In genomic region chr7:37304926-37305325, GRCh38 we compare ENCODE assay signal across 24 cellular contexts.
A peak's percentile ranks its signal among the peaks of the same experiment; 100 is the strongest.
DNase-seq lines count a peak whose midpoint lies in the region; ATAC-seq and TF ChIP-seq lines count a peak whose summit lies in the region.
"Had no signal": no experiment of that assay in that cellular context is flagged by ENCODE, and none has a peak within 500 bp of the region (broad histone marks: within the 10 kb centered on the region; RNA-seq: fewer than 3 reads in every experiment).

No MANE protein-coding gene starts in this region.

- H3K36me3 Mint-ChIP-seq in WTC11 = peaks cover 2% of the 10 kb centered on the region

- POLR2A ChIA-PET in SK-N-SH (lab: Yijun Ruan, JAX) = no interaction called here
- POLR2A ChIA-PET in WTC11 (lab: Charles Lee) = no interaction called here

- DNase-seq in SK-N-SH = no peak
- DNase-seq in astrocyte of the hippocampus (ENCODE audit: low read depth, low spot score) = peak; percentile 30
- DNase-seq in mesenchymal stem cell = no peak
- no peak for DNase-seq in tibial artery
- no peak for DNase-seq in gastrocnemius medialis
- DNase-seq in WTC11 (ENCODE audit: low spot score) = no peak
- DNase-seq in NCI-H748 treated with DMSO at 0.1 percent for 48 hours (lab: John Stamatoyannopoulos, UW) = no peak
- DNase-seq: ACHN; CD4-positive, alpha-beta T cell; DMS53; HCEC 1CT; IMR-90; NCI-H1092 treated with DMSO at 0.1 percent for 48 hours; NCI-H1436; NCI-H2171 treated with DMSO at 0.1 percent for 48 hours; NCI-H345; NCI-H524; NCI-H82; NK-92 treated with Interleukin-12 subunit alpha and Interleukin-12 subunit beta, amount 100 ng/mL, for 24 hours; PC-3; SJCRH30 had no signal

- H2AK5ac ChIP-seq in mesenchymal stem cell (ENCODE audit: low read length, severe bottlenecking) = no peak overlapping the region

- H3K4me3 ChIP-seq in SK-N-SH (ENCODE audit: low read depth in 2 of 2, low read length in 1 of 2) (no peak overlapping the region), mesenchymal stem cell (ENCODE audit: insufficient read depth in 1 of 2, low read depth in 1 of 2, low read length in 2 of 2) (no peak overlapping the region), tibial artery (peak overlapping the region; percentile 3 to 5), gastrocnemius medialis (no peak overlapping the region)
- H3K4me3 ChIP-seq: SJCRH30 had no signal

- H3K18ac ChIP-seq in mesenchymal stem cell (ENCODE audit: low read depth in 1 of 2, low read length in 2 of 2) = no peak overlapping the region

- no peaks in the 10 kb centered on the region for H3K79me2 ChIP-seq in SK-N-SH (ENCODE audit: insufficient read depth)

- ATAC-seq in SK-N-SH treated with all-trans-retinoic acid at 6 μM for 48 hours (no peak), gastrocnemius medialis (no peak), WTC11 (no peak)
- ATAC-seq: PC-3 had no signal

- peaks cover 20% of the 10 kb centered on the region for H3K4me1 Mint-ChIP-seq in WTC11

- TF ChIP-seq CTCF in SK-N-SH (IDR thresholded peaks at IDR 0.05) = no peak
- no peak for TF ChIP-seq CTCF in tibial artery (IDR thresholded peaks at IDR 0.05)
- TF ChIP-seq CTCF in gastrocnemius medialis (IDR thresholded peaks at IDR 0.05 in 4 of 5, conservative IDR thresholded peaks at IDR 0.05 in 1 of 5) = no peak
- TF ChIP-seq CTCF in WTC11 (IDR thresholded peaks at IDR 0.05) = no peak

- no peak overlapping the region for H2BK5ac ChIP-seq in mesenchymal stem cell (ENCODE audit: low read depth, low read length, poor library complexity, severe bottlenecking)

- no peaks in the 10 kb centered on the region for H3K9me2 ChIP-seq in SK-N-SH

- WGBS in SK-N-SH (ENCODE audit: low lambda C conversion rate) = 22% methylated on average over 3 of the region's 3 CpGs
- 75% methylated on average over 3 of the region's 3 CpGs for WGBS in mesenchymal stem cell

- H3K14ac ChIP-seq in mesenchymal stem cell (ENCODE audit: low read length in 2 of 2) = no peak overlapping the region

- TF ChIP-seq RAD21 in SK-N-SH (IDR thresholded peaks at IDR 0.05; ENCODE audit: low read length) = no peak

- H3K27ac Mint-ChIP-seq in WTC11 = no peak overlapping the region
- H3K27ac Mint-ChIP-seq: CD4-positive, alpha-beta T cell had no signal

- H3K4ac ChIP-seq in mesenchymal stem cell (ENCODE audit: low read depth in 1 of 2, low read length in 2 of 2) = no peak overlapping the region

- H2AFZ ChIP-seq in SK-N-SH (ENCODE audit: low read depth) = no peak overlapping the region
- H2AFZ ChIP-seq in mesenchymal stem cell (ENCODE audit: low read depth, low read length) = no peak overlapping the region

- no peak overlapping the region for H2BK120ac ChIP-seq in mesenchymal stem cell (ENCODE audit: low read depth, low read length)

- H3K4me2 ChIP-seq in SK-N-SH (no peak overlapping the region), mesenchymal stem cell (ENCODE audit: low read length, poor library complexity, severe bottlenecking) (no peak overlapping the region)
- H3K4me2 ChIP-seq: KMS-11 had no signal

- H3K4me3 Mint-ChIP-seq in WTC11 = no peak overlapping the region
- H3K4me3 Mint-ChIP-seq: CD4-positive, alpha-beta T cell had no signal

- H3K36me3 ChIP-seq in SK-N-SH (replicated peaks in 1 of 2; ENCODE audit: control insufficient read depth in 1 of 2, insufficient read depth in 2 of 2, low read length in 1 of 2) (no peaks in the 10 kb centered on the region), mesenchymal stem cell (ENCODE audit: control insufficient read depth in 1 of 2, insufficient read depth in 2 of 2, low read depth in 1 of 2, low read length in 2 of 2) (no peaks in the 10 kb centered on the region), tibial artery (peaks cover 0 to 7% (median 0%) of the 10 kb centered on the region in 3 donors), gastrocnemius medialis (no peaks in the 10 kb centered on the region)

- H4K91ac ChIP-seq in mesenchymal stem cell (ENCODE audit: low read length) = no peak overlapping the region

- H3K79me1 ChIP-seq in mesenchymal stem cell (replicated peaks; ENCODE audit: low read length, poor library complexity, severe bottlenecking) = no peaks in the 10 kb centered on the region

- no peak overlapping the region for H4K8ac ChIP-seq in mesenchymal stem cell (ENCODE audit: low read length)

- H3K9ac ChIP-seq in SK-N-SH (no peak overlapping the region), mesenchymal stem cell (ENCODE audit: low read length) (peak overlapping the region; percentile 37)
- H3K9ac ChIP-seq: KMS-11 had no signal

- H3K9me3 Mint-ChIP-seq in WTC11 = 0 out of 2 replicates have a peak, but pooled peaks cover 4% of the 10 kb centered on the region
- H3K9me3 Mint-ChIP-seq: CD4-positive, alpha-beta T cell had no signal

- H3K4me1 ChIP-seq in SK-N-SH (ENCODE audit: control insufficient read depth in 1 of 2, insufficient read depth in 2 of 2, low read depth in 1 of 2, low read length in 1 of 2) (peaks cover 0 to 5% of the 10 kb centered on the region in 2 experiments; a peak in 2 of 4 replicates), mesenchymal stem cell (ENCODE audit: control insufficient read depth, insufficient read depth, low read depth, low read length) (no peaks in the 10 kb centered on the region), tibial artery (peaks cover 0 to 17% (median 3%) of the 10 kb centered on the region in 4 donors), gastrocnemius medialis (no peaks in the 10 kb centered on the region)
- H3K4me1 ChIP-seq: SJCRH30 had no signal

- no peak for TF ChIP-seq EP300 in SK-N-SH (IDR thresholded peaks at IDR 0.05; ENCODE audit: borderline replicate concordance in 1 of 2, low read depth in 1 of 2, low read length in 1 of 2)

- H3K9me3 ChIP-seq in SK-N-SH = peaks cover 3% of the 10 kb centered on the region; the same call in 1 of the 2 replicates
- H3K9me3 ChIP-seq in mesenchymal stem cell (ENCODE audit: control insufficient read depth, low read length) = no peaks in the 10 kb centered on the region
- H3K9me3 ChIP-seq in tibial artery = no peaks in the 10 kb centered on the region
- H3K9me3 ChIP-seq in gastrocnemius medialis = no peaks in the 10 kb centered on the region

- H2BK15ac ChIP-seq in mesenchymal stem cell (ENCODE audit: low read depth, poor library complexity, severe bottlenecking) = no peak overlapping the region

- H3K27ac ChIP-seq in SK-N-SH (ENCODE audit: low read depth in 2 of 2, low read length in 1 of 2) (peak overlapping the region in 1 of 2 experiments; percentile 7; a peak in 1 of 4 replicates), mesenchymal stem cell (ENCODE audit: low read length, poor library complexity, severe bottlenecking) (no peak overlapping the region), tibial artery (peak overlapping the region in 1 of 2 donors; percentile 15), gastrocnemius medialis (no peak overlapping the region)
- H3K27ac ChIP-seq: 22Rv1, KMS-11, SJCRH30 had no signal

- no peak for TF ChIP-seq POLR2A in gastrocnemius medialis (IDR thresholded peaks at IDR 0.05)

- H3K23ac ChIP-seq in mesenchymal stem cell (ENCODE audit: low read length in 2 of 2) = no peak overlapping the region

- CTCF ChIA-PET in SK-N-SH (lab: Yijun Ruan, JAX) = interaction anchor here (2.3 kb wide), 1 partner anchor 11 kb away, joined by 6 read pairs; no protein-coding TSS in a partner anchor
- CTCF ChIA-PET in WTC11 (lab: Charles Lee) = no interaction called here

- H3K27me3 ChIP-seq in SK-N-SH (ENCODE audit: insufficient read depth) (no peaks in the 10 kb centered on the region), mesenchymal stem cell (ENCODE audit: control insufficient read depth in 1 of 2, insufficient read depth in 1 of 2, low read length in 2 of 2) (no peaks in the 10 kb centered on the region), tibial artery (no peaks in the 10 kb centered on the region), gastrocnemius medialis (no peaks in the 10 kb centered on the region)
- H3K27me3 ChIP-seq: SJCRH30 had no signal

- in situ Hi-C loops in gastrocnemius medialis (cut with MboI; ENCODE audit: low sequenced_read_pairs in 4 of 4) = no loop called here

- no peaks in the 10 kb centered on the region for H3K27me3 Mint-ChIP-seq in WTC11 (ENCODE audit: low read depth)
- H3K27me3 Mint-ChIP-seq: CD4-positive, alpha-beta T cell had no signal

- no peaks in the 10 kb centered on the region for H4K20me1 ChIP-seq in SK-N-SH (ENCODE audit: insufficient read depth)

- intact Hi-C loops in tibial artery (cut with DNase I; ENCODE audit: low total_unique reads) (no loop called here), gastrocnemius medialis (cut with DNase I; ENCODE audit: low total_unique reads) (no loop called here)

- no peak overlapping the region for H2BK12ac ChIP-seq in mesenchymal stem cell (ENCODE audit: low read length in 2 of 2)

- H3F3A ChIP-seq in SK-N-SH (replicated peaks; ENCODE audit: insufficient read depth) = no peaks in the 10 kb centered on the region

TF ChIP-seq in SK-N-SH, 30 proteins besides CTCF, POLR2A, EP300 and RAD21 (continues in another document):
- TF ChIP-seq RCOR1 (IDR thresholded peaks at IDR 0.05; ENCODE audit: low read length) = peak; percentile 24; the same call in 1 of the 2 replicates
- peak; percentile 26; the same call in 1 of the 2 replicates for TF ChIP-seq GATA2 (CRISPR knock-in tag; IDR thresholded peaks at IDR 0.05)

TF ChIP-seq in WTC11, 78 proteins besides CTCF, POLR2A, EP300 and RAD21 (continues in another document):
- TF ChIP-seq SMAD4 (CRISPR knock-in tag; IDR thresholded peaks at IDR 0.05) (no peak), CDX4 (CRISPR knock-in tag; IDR thresholded peaks at IDR 0.05; ENCODE audit: borderline replicate concordance) (no peak), ZNF263 (CRISPR knock-in tag; IDR thresholded peaks at IDR 0.05; ENCODE audit: low read depth) (no peak), ZNF138 (CRISPR knock-in tag; conservative IDR thresholded peaks at IDR 0.05) (no peak), ZSCAN18 (CRISPR knock-in tag; IDR thresholded peaks at IDR 0.05) (no peak)

Comparison
In these comparisons a context has a peak if more than half of its experiments do, and no peak if none do; other contexts are left out.
1. H3K4me3 ChIP-seq: peak in tibial artery (2 of 2); none in SK-N-SH (0 of 2), mesenchymal stem cell (0 of 2) and gastrocnemius medialis (0 of 4).